ENCODE assay signal across 13 cellular contexts in genomic region chr1:229756666-229757065, GRCh38.
DNase-seq lines count a peak whose midpoint lies in the region; ATAC-seq, FAIRE-seq and TF ChIP-seq lines count a peak whose summit lies in the region.
"Had no signal": no experiment of that assay in that cellular context is flagged by ENCODE, and none has a peak within 500 bp of the region (broad histone marks: within the 10 kb centered on the region; RNA-seq: fewer than 3 reads in every experiment).

No MANE protein-coding gene starts in this region.

- H3K9me1 ChIP-seq in K562 (ENCODE audit: control insufficient read depth, insufficient read depth, low read length): no peaks in the 10 kb centered on the region

- no peak for TF ChIP-seq EP300 in K562 (IDR thresholded peaks at IDR 0.05; ENCODE audit: low read length)

- no peak for TF ChIP-seq POLR2A in K562 (conservative IDR thresholded peaks at IDR 0.05)

- H3K9ac ChIP-seq in K562 (ENCODE audit: insufficient read depth in 1 of 2, low read depth in 2 of 2, low read length in 2 of 2): no peak overlapping the region
- H3K9ac ChIP-seq: parathyroid adenoma had no signal

- TF ChIP-seq RAD21 in K562 (CRISPR knock-in tag; conservative IDR thresholded peaks at IDR 0.05 in 1 of 2, IDR thresholded peaks at IDR 0.05 in 1 of 2): no peak

- FAIRE-seq in K562 (lab: Jason Lieb, UNC): no peak

- in situ Hi-C loops in K562 (cut with MboI): no loop called here

- no peaks in the 10 kb centered on the region for H3K79me2 ChIP-seq in K562 (ENCODE audit: control insufficient read depth, insufficient read depth, low read length)
- H3K79me2 ChIP-seq: parathyroid adenoma had no signal

- H3K4me2 ChIP-seq in K562 (ENCODE audit: insufficient read depth, low read length): no peak overlapping the region

- peaks cover 0 to 25% of the 10 kb centered on the region in 2 experiments; a peak in 2 of 5 replicates for H3K27me3 ChIP-seq in K562 (ENCODE audit: control insufficient read depth in 2 of 2, insufficient read depth in 2 of 2, low read length in 2 of 2)
- H3K27me3 ChIP-seq: heart right ventricle had no signal

- TF ChIP-seq CTCF in AG09309 (IDR thresholded peaks at IDR 0.05; ENCODE audit: control insufficient read depth, insufficient read depth, low read depth, low read length, missing control alignments): no peak
- no peak for TF ChIP-seq CTCF in K562 (IDR thresholded peaks at IDR 0.05 in 2 of 3, conservative IDR thresholded peaks at IDR 0.05 in 1 of 3; ENCODE audit: insufficient read depth in 2 of 3, low read depth in 1 of 3, low read length in 3 of 3)

- H3K9me3 ChIP-seq in K562 (replicated peaks; ENCODE audit: control insufficient read depth, insufficient read depth, low read depth, low read length): no peaks in the 10 kb centered on the region

- CTCF ChIA-PET in K562 (lab: Yijun Ruan, JAX; ENCODE audit: low intra/inter-chr PET ratio): no interaction called here

- intact Hi-C loops in K562 (cut with micrococcal nuclease): no loop called here

- no peak overlapping the region for H3K27ac ChIP-seq in K562 (ENCODE audit: extremely low read depth, low read depth, low read length)
- H3K27ac ChIP-seq: heart right ventricle, parathyroid adenoma had no signal

- no TSS peak for BruUV-seq in K562 (replicated peaks; lab: Mats Ljungman, UMichigan)

- ATAC-seq in K562 (no peak), GM21515 (IDR thresholded peaks at IDR 0.05; ENCODE audit: unreplicated experiment) (no peak)
- ATAC-seq: heart right ventricle had no signal

- H3K4me3 ChIP-seq in AG09309 (ENCODE audit: control insufficient read depth, low read depth, low read length) (no peak overlapping the region), K562 (no peak overlapping the region)
- H3K4me3 ChIP-seq: heart right ventricle had no signal

- H3K36me3 ChIP-seq in K562 (ENCODE audit: control insufficient read depth, insufficient read depth, low read length): no peaks in the 10 kb centered on the region
- H3K36me3 ChIP-seq: heart right ventricle had no signal

- H4K20me1 ChIP-seq in K562 (replicated peaks; ENCODE audit: control insufficient read depth, insufficient read depth, low read length): no peaks in the 10 kb centered on the region

- peak; percentile 49 for DNase-seq in AG09309 (ENCODE audit: low read depth)
- DNase-seq in HS-5 (ENCODE audit: low read depth): peak; percentile 61
- DNase-seq in K562 (ENCODE audit: extremely low read depth in 1 of 4, low spot score in 3 of 4): peak in 1 of 4 experiments; percentile 15
- DNase-seq in islet precursor cell: peak; percentile 92
- DNase-seq in stimulated activated naive CD4-positive, alpha-beta T cell (lab: John Stamatoyannopoulos, UW): no peak
- no peak for DNase-seq in NCI-H1048 (lab: John Stamatoyannopoulos, UW)
- no peak for DNase-seq in iPS-NIHi7 (ENCODE audit: extremely low spot score)
- DNase-seq: cortex of kidney, heart right ventricle, KG1, NCI-H2029 had no signal

- 9% methylated on average over 4 of the region's 4 CpGs for WGBS in K562 (ENCODE audit: insufficient coverage, low coverage, missing lambda C conversion rate)

- POLR2A ChIA-PET in K562 (lab: Yijun Ruan, JAX): interaction anchor here (0.6 to 1.3 kb wide), 3 partner anchors 13 to 248 kb away, joined by 3 read pairs; no protein-coding TSS in a partner anchor

- H2AFZ ChIP-seq in K562 (ENCODE audit: low read depth, low read length): peak overlapping the region; percentile 43; the same call in 1 of the 2 replicates
- H2AFZ ChIP-seq: parathyroid adenoma had no signal

- H3K4me1 ChIP-seq in K562 (replicated peaks in 1 of 2; ENCODE audit: control insufficient read depth in 2 of 2, insufficient read depth in 2 of 2, low read length in 2 of 2): peaks cover 15 to 22% of the 10 kb centered on the region in 2 experiments; a peak in 4 of 5 replicates
- H3K4me1 ChIP-seq: parathyroid adenoma had no signal

TF ChIP-seq in K562, 482 proteins besides CTCF, POLR2A, EP300 and RAD21:
- TF ChIP-seq NFIX (CRISPR knock-in tag; IDR thresholded peaks at IDR 0.05; ENCODE audit: low read depth) (no peak), GTF2F1 (IDR thresholded peaks at IDR 0.05; ENCODE audit: low read depth, low read length) (no peak), ATF3 (IDR thresholded peaks at IDR 0.05) (0 out of 2 replicates have a peak, but pooled peaks have one; percentile 18), ATF3 (CRISPR knock-in tag; conservative IDR thresholded peaks at IDR 0.05) (no peak)
TF ChIP-seq in K562: peak in this region for 1.

Comparison
In these comparisons a context has a peak if more than half of its experiments do, and no peak if none do; other contexts are left out.
1. DNase-seq: peak in AG09309 (single experiment), HS-5 (single experiment) and islet precursor cell (single experiment); none in stimulated activated naive CD4-positive, alpha-beta T cell (0 of 6), NCI-H1048 (single experiment) and iPS-NIHi7 (single experiment).